Comparison of ENCODE assay signal across 10 cellular contexts in the genomic region with DNA sequence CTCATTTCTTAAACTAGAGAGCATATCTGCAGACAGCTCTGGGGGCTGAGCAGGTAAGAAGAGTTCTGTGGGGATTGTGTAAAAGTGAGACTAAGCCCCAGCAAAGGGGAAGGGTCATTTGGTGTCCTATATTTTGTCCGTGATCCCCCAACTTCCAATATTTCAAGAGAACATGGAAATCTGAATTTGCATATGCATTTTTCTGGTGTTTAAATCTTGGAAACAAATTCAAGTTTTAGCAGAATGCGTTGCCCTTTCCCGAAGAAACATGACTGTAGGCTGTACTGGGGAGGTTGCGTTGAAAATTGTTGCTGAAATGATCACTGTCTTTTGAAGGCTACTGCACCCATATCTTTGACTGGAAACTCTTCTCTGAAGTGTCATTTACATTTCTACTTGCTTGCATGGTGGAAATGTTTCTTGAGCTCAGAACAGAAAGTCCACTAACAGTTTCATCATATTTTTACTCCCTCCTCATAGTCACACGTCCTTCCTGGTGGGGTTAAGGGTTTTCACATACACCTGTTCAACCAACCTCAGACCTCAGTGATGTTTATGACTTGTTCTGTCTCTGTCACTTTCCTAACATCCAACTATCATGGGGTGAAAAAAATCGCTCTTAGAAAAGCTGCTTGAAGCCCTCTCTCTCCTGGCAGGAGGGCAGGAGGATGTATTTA.
DNase-seq lines count a peak whose midpoint lies in the region; ATAC-seq and TF ChIP-seq lines count a peak whose summit lies in the region.
"Had no signal": no experiment of that assay in that cellular context is flagged by ENCODE, and none has a peak within 500 bp of the region (broad histone marks: within the 10 kb centered on the region; RNA-seq: fewer than 3 reads in every experiment).

No MANE protein-coding gene starts in this region.

- H3K27me3 ChIP-seq in mesenchymal stem cell (ENCODE audit: control insufficient read depth in 1 of 2, insufficient read depth in 1 of 2, low read length in 2 of 2) (no peaks in the 10 kb centered on the region), MG63 (no peaks in the 10 kb centered on the region)
- no peaks in the 10 kb centered on the region for H3K27me3 ChIP-seq in CD4-positive, alpha-beta T cell (ENCODE audit: control insufficient read depth, insufficient read depth, low read length)

- H3K9ac ChIP-seq in mesenchymal stem cell (ENCODE audit: low read length) = no peak overlapping the region

- H3K36me3 Mint-ChIP-seq in CD4-positive, alpha-beta T cell (ENCODE audit: low read depth) = no peaks in the 10 kb centered on the region

- H3K14ac ChIP-seq in mesenchymal stem cell (ENCODE audit: low read length in 2 of 2) = no peak overlapping the region

- no peak overlapping the region for H2BK5ac ChIP-seq in mesenchymal stem cell (ENCODE audit: low read depth, low read length, poor library complexity, severe bottlenecking)

- no peak overlapping the region for H2AK5ac ChIP-seq in mesenchymal stem cell (ENCODE audit: low read length, severe bottlenecking)

- CTCF ChIA-PET in CD4-positive, alpha-beta T cell (lab: Charles Lee) = interaction anchor here (2.2 kb wide), 1 partner anchor 14 kb away, joined by 8 read pairs; no protein-coding TSS in a partner anchor

- no peaks in the 10 kb centered on the region for H3K36me3 ChIP-seq in mesenchymal stem cell (ENCODE audit: control insufficient read depth in 1 of 2, insufficient read depth in 2 of 2, low read depth in 1 of 2, low read length in 2 of 2)
- no peaks in the 10 kb centered on the region for H3K36me3 ChIP-seq in MG63

- DNase-seq in mesenchymal stem cell (no peak), cerebellar cortex (ENCODE audit: low spot score) (no peak), MG63 (no peak)
- DNase-seq in stimulated activated CD4-positive, alpha-beta T cell treated with anti-CD3 and anti-CD28 coated beads, Interleukin-4, amount 100 ng/mL, for 1 hour = no peak
- no peak for DNase-seq in CD4-positive, alpha-beta T cell
- DNase-seq: effector CD4-positive, alpha-beta T cell; mesendoderm had no signal

- H3K79me1 ChIP-seq in mesenchymal stem cell (replicated peaks; ENCODE audit: low read length, poor library complexity, severe bottlenecking) = no peaks in the 10 kb centered on the region

- H3K4ac ChIP-seq in mesenchymal stem cell (ENCODE audit: low read depth in 1 of 2, low read length in 2 of 2) = no peak overlapping the region

- peak overlapping the region; percentile 27 for H2BK120ac ChIP-seq in mesenchymal stem cell (ENCODE audit: low read depth, low read length)

- H3K23ac ChIP-seq in mesenchymal stem cell (ENCODE audit: low read length in 2 of 2) = no peak overlapping the region

- H3K4me1 Mint-ChIP-seq in CD4-positive, alpha-beta T cell (ENCODE audit: low read depth) = peaks cover 46% of the 10 kb centered on the region

- H3K9me3 ChIP-seq in mesenchymal stem cell (ENCODE audit: control insufficient read depth, low read length) (no peaks in the 10 kb centered on the region), MG63 (no peaks in the 10 kb centered on the region)
- H3K9me3 ChIP-seq in CD4-positive, alpha-beta T cell (ENCODE audit: control insufficient read depth, low read length) = no peaks in the 10 kb centered on the region

- no peak overlapping the region for H3K18ac ChIP-seq in mesenchymal stem cell (ENCODE audit: low read depth in 1 of 2, low read length in 2 of 2)

- no peak overlapping the region for H4K91ac ChIP-seq in mesenchymal stem cell (ENCODE audit: low read length)

- H3K4me1 ChIP-seq in mesenchymal stem cell (ENCODE audit: control insufficient read depth, insufficient read depth, low read depth, low read length) = peaks cover 3% of the 10 kb centered on the region

- no peak overlapping the region for H3K4me2 ChIP-seq in mesenchymal stem cell (ENCODE audit: low read length, poor library complexity, severe bottlenecking)

- H4K8ac ChIP-seq in mesenchymal stem cell (ENCODE audit: low read length) = no peak overlapping the region

- intact Hi-C loops in CD4-positive, alpha-beta T cell (cut with DNase I, micrococcal nuclease) = no loop called here

- no peak overlapping the region for H3K27ac ChIP-seq in mesenchymal stem cell (ENCODE audit: low read length, poor library complexity, severe bottlenecking)
- no peak overlapping the region for H3K27ac ChIP-seq in CD4-positive, alpha-beta T cell (ENCODE audit: low read depth, low read length)

- H3K4me3 ChIP-seq in mesenchymal stem cell (ENCODE audit: insufficient read depth in 1 of 2, low read depth in 1 of 2, low read length in 2 of 2) (no peak overlapping the region), MG63 (no peak overlapping the region)

- no peak overlapping the region for H3K4me3 Mint-ChIP-seq in CD4-positive, alpha-beta T cell

- TF ChIP-seq CTCF in CD4-positive, alpha-beta T cell (IDR thresholded peaks at IDR 0.05) = no peak

- no peaks in the 10 kb centered on the region for H3K9me3 Mint-ChIP-seq in CD4-positive, alpha-beta T cell

- no peaks in the 10 kb centered on the region for H3K27me3 Mint-ChIP-seq in CD4-positive, alpha-beta T cell

- ATAC-seq in GM18520 (IDR thresholded peaks at IDR 0.05; ENCODE audit: unreplicated experiment) (peak; percentile 60), GM21619 (IDR thresholded peaks at IDR 0.05; ENCODE audit: unreplicated experiment) (peak; percentile 62), HG03442 (IDR thresholded peaks at IDR 0.05; ENCODE audit: unreplicated experiment) (peak; percentile 53)
- ATAC-seq in CD4-positive, alpha-beta T cell (ENCODE audit: poor library complexity) = no peak

- H2AFZ ChIP-seq in mesenchymal stem cell (ENCODE audit: low read depth, low read length) = no peak overlapping the region

- POLR2A ChIA-PET in CD4-positive, alpha-beta T cell (lab: Charles Lee) = interaction anchor here (0.7 kb wide), 1 partner anchor 14 kb away, joined by 3 read pairs; no protein-coding TSS in a partner anchor

- no peak overlapping the region for H2BK12ac ChIP-seq in mesenchymal stem cell (ENCODE audit: low read length in 2 of 2)

- WGBS in mesenchymal stem cell = 92% methylated on average over 5 of the region's 6 CpGs

- H2BK15ac ChIP-seq in mesenchymal stem cell (ENCODE audit: low read depth, poor library complexity, severe bottlenecking) = no peak overlapping the region

- no peak overlapping the region for H3K27ac Mint-ChIP-seq in CD4-positive, alpha-beta T cell
